In the genomic region with DNA sequence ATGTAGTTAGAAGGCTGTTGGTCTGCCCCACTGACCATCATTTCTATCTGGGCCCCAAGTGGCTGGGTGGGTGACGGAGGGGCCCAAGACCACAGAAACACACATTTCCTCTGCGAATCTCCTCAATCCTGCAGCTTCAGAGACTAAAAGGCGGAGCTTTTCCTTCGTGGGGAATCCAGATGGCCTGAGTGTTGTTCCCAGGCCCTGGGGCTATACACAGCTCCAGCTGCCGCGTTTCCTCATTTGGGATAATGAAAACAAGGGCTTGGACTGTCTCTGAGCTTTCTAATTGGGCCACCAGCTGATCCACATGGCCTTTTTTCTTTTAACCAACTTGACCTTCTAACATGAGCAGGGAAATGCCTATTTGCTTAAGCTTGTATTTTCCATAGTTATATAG, we compare ENCODE assay signal across 20 cellular contexts.
DNase-seq lines count a peak whose midpoint lies in the region; ATAC-seq and TF ChIP-seq lines count a peak whose summit lies in the region.
"Had no signal": no experiment of that assay in that cellular context is flagged by ENCODE, and none has a peak within 500 bp of the region (broad histone marks: within the 10 kb centered on the region; RNA-seq: fewer than 3 reads in every experiment).

No MANE protein-coding gene starts in this region.

- no peak overlapping the region for H3K4me3 Mint-ChIP-seq in neural progenitor cell
- H3K4me3 Mint-ChIP-seq: activated CD4-positive, alpha-beta T cell treated with anti-CD3 and anti-CD28 coated beads, Interleukin-2, amount 10 ng/mL, durations not matched to agents 24 days and 14 days; activated naive CD8-positive, alpha-beta T cell treated with anti-CD3 and anti-CD28 coated beads, Interleukin-2, amount 10 ng/mL, durations not matched to agents 7 days and 5 days; memory B cell had no signal

- no peak for TF ChIP-seq EP300 in gastroesophageal sphincter (IDR thresholded peaks at IDR 0.05)

- DNase-seq in AG08395 (ENCODE audit: low spot score) (peak; percentile 46), NCI-H1694 (lab: John Stamatoyannopoulos, UW) (peak; percentile 57), neural progenitor cell (ENCODE audit: low spot score) (no peak), NCI-H2227 (lab: John Stamatoyannopoulos, UW; ENCODE audit: unreplicated experiment) (no peak), H7 (no peak)
- DNase-seq in effector CD4-positive, alpha-beta T cell = no peak
- DNase-seq: activated CD4-positive, alpha-beta T cell treated with anti-CD3 and anti-CD28 coated beads, Interleukin-2, amount 10 ng/mL, durations not matched to agents 24 days and 14 days; activated naive CD8-positive, alpha-beta T cell treated with anti-CD3 and anti-CD28 coated beads, Interleukin-2, amount 10 ng/mL, durations not matched to agents 7 days and 5 days; effector CD8-positive, alpha-beta T cell; foreskin keratinocyte; KG1; NCI-H1092 treated with DMSO at 0.1 percent for 48 hours; NCI-H2227 treated with DMSO at 0.1 percent for 48 hours; tibial artery had no signal

- H3K4me1 ChIP-seq in gastroesophageal sphincter (peaks cover 0 to 43% (median 16%) of the 10 kb centered on the region in 3 donors), neural progenitor cell (peaks cover 20% of the 10 kb centered on the region)

- no peaks in the 10 kb centered on the region for H3K27me3 ChIP-seq in gastroesophageal sphincter
- no peaks in the 10 kb centered on the region for H3K27me3 ChIP-seq in neural progenitor cell
- no peaks in the 10 kb centered on the region for H3K27me3 ChIP-seq in H7 (ENCODE audit: control insufficient read depth, insufficient read depth, low read length)
- H3K27me3 ChIP-seq: cardiac muscle cell, tibial artery had no signal

- H3K4me2 ChIP-seq in neural progenitor cell = no peak overlapping the region

- no peaks in the 10 kb centered on the region for H3K79me2 ChIP-seq in neural progenitor cell (ENCODE audit: low read depth)

- TF ChIP-seq CTCF in gastroesophageal sphincter (IDR thresholded peaks at IDR 0.05) (no peak), neural progenitor cell (IDR thresholded peaks at IDR 0.05) (no peak)

- no peaks in the 10 kb centered on the region for H3F3A ChIP-seq in neural progenitor cell (ENCODE audit: low read depth)

- H3K4me1 Mint-ChIP-seq in neural progenitor cell = peaks cover 17% of the 10 kb centered on the region
- H3K4me1 Mint-ChIP-seq: activated CD4-positive, alpha-beta T cell treated with anti-CD3 and anti-CD28 coated beads, Interleukin-2, amount 10 ng/mL, durations not matched to agents 24 days and 14 days; activated naive CD8-positive, alpha-beta T cell treated with anti-CD3 and anti-CD28 coated beads, Interleukin-2, amount 10 ng/mL, durations not matched to agents 7 days and 5 days; memory B cell had no signal

- TF ChIP-seq POLR2A in gastroesophageal sphincter (IDR thresholded peaks at IDR 0.05) = no peak

- H3K4me3 ChIP-seq in gastroesophageal sphincter (no peak overlapping the region), neural progenitor cell (no peak overlapping the region), H7 (ENCODE audit: insufficient read depth, low read depth, low read length) (no peak overlapping the region)
- H3K4me3 ChIP-seq: cardiac muscle cell, SK-N-MC, skin epidermis, tibial artery had no signal

- peaks cover 2% of the 10 kb centered on the region for H3K9me3 Mint-ChIP-seq in neural progenitor cell
- H3K9me3 Mint-ChIP-seq: activated CD4-positive, alpha-beta T cell treated with anti-CD3 and anti-CD28 coated beads, Interleukin-2, amount 10 ng/mL, durations not matched to agents 24 days and 14 days; activated naive CD8-positive, alpha-beta T cell treated with anti-CD3 and anti-CD28 coated beads, Interleukin-2, amount 10 ng/mL, durations not matched to agents 7 days and 5 days had no signal

- peak overlapping the region; percentile 12 for H2AFZ ChIP-seq in neural progenitor cell (replicated peaks)

- H3K27me3 Mint-ChIP-seq in neural progenitor cell (ENCODE audit: insufficient read depth, low read depth) = no peaks in the 10 kb centered on the region

- peaks cover 0 to 5% (median 0%) of the 10 kb centered on the region in 3 donors for H3K9me3 ChIP-seq in gastroesophageal sphincter
- H3K9me3 ChIP-seq in neural progenitor cell (ENCODE audit: low read depth) = no peaks in the 10 kb centered on the region
- H3K9me3 ChIP-seq: tibial artery had no signal

- peak overlapping the region in 3 of 4 donors; percentile 31 to 51 (median 38) for H3K27ac ChIP-seq in gastroesophageal sphincter
- H3K27ac ChIP-seq in neural progenitor cell = no peak overlapping the region
- H3K27ac ChIP-seq: cardiac muscle cell, foreskin keratinocyte, SK-N-MC, tibial artery had no signal

- H3K36me3 Mint-ChIP-seq in neural progenitor cell = peaks cover 2% of the 10 kb centered on the region
- H3K36me3 Mint-ChIP-seq: activated naive CD8-positive, alpha-beta T cell treated with anti-CD3 and anti-CD28 coated beads, Interleukin-2, amount 10 ng/mL, durations not matched to agents 7 days and 5 days; memory B cell had no signal

- no peaks in the 10 kb centered on the region for H3K36me3 ChIP-seq in gastroesophageal sphincter
- no peaks in the 10 kb centered on the region for H3K36me3 ChIP-seq in neural progenitor cell
- H3K36me3 ChIP-seq in H7 (replicated peaks; ENCODE audit: control insufficient read depth, insufficient read depth, low read length) = no peaks in the 10 kb centered on the region
- H3K36me3 ChIP-seq: cardiac muscle cell, tibial artery had no signal

- ATAC-seq in gastroesophageal sphincter (no peak), HG03432 (IDR thresholded peaks at IDR 0.05; ENCODE audit: unreplicated experiment) (no peak)
- ATAC-seq: foreskin keratinocyte had no signal

- no peaks in the 10 kb centered on the region for H4K20me1 ChIP-seq in neural progenitor cell (ENCODE audit: low read depth)

- H3K9ac ChIP-seq in neural progenitor cell = no peak overlapping the region

- 43 to 69% methylated on average over 5 to 6 of the region's 6 CpGs for WGBS in gastroesophageal sphincter (ENCODE audit: low coverage in 1 of 2), 2 donors

- peak overlapping the region; percentile 17 for H3K27ac Mint-ChIP-seq in neural progenitor cell
- H3K27ac Mint-ChIP-seq: activated CD4-positive, alpha-beta T cell treated with anti-CD3 and anti-CD28 coated beads, Interleukin-2, amount 10 ng/mL, durations not matched to agents 24 days and 14 days; activated naive CD8-positive, alpha-beta T cell treated with anti-CD3 and anti-CD28 coated beads, Interleukin-2, amount 10 ng/mL, durations not matched to agents 7 days and 5 days; memory B cell had no signal

Comparison
In these comparisons a context has a peak if more than half of its experiments do, and no peak if none do; other contexts are left out.
1. DNase-seq: peak in AG08395 (single experiment) and NCI-H1694 (single experiment); none in neural progenitor cell (single experiment), effector CD4-positive, alpha-beta T cell (single experiment), NCI-H2227 (single experiment) and H7 (single experiment).